ENCODE assay signal across 11 cellular contexts in genomic region chr5:10556331-10556807, GRCh38. TPM values are rescaled to one million over a fixed set of nuclear protein-coding genes. Genes with fewer than 3 reads are reported as not detected.
DNase-seq lines count a peak whose midpoint lies in the region; TF ChIP-seq lines count a peak whose summit lies in the region.
"Had no signal": no experiment of that assay in that cellular context is flagged by ENCODE, and none has a peak within 500 bp of the region (broad histone marks: within the 10 kb centered on the region; RNA-seq: fewer than 3 reads in every experiment).

No MANE protein-coding gene starts in this region.

- TF ChIP-seq CTCF in endodermal cell (conservative IDR thresholded peaks at IDR 0.05): no peak

- no peak overlapping the region for H3K23ac ChIP-seq in trophoblast cell (ENCODE audit: low read length)

- no peaks in the 10 kb centered on the region for H3K36me3 Mint-ChIP-seq in endodermal cell (ENCODE audit: low read depth)

- H3K4me3 Mint-ChIP-seq in endodermal cell: no peak overlapping the region
- H3K4me3 Mint-ChIP-seq: dendritic cell treated with granulocyte-macrophage colony-stimulating factor and Interleukin-4, amounts not matched to agents 40 ng/mL and 50 ng/mL, for 4 days had no signal

- H3K27ac ChIP-seq in endodermal cell (ENCODE audit: low read depth, low read length) (no peak overlapping the region), trophoblast cell (ENCODE audit: low read depth, low read length) (no peak overlapping the region)
- H3K27ac ChIP-seq: uterus had no signal

- no peak overlapping the region for H2AFZ ChIP-seq in trophoblast cell (ENCODE audit: insufficient read depth, low read length, poor library complexity)

- no peak overlapping the region for H3K18ac ChIP-seq in trophoblast cell (ENCODE audit: low read length)

- no peak overlapping the region for H2BK120ac ChIP-seq in trophoblast cell (ENCODE audit: insufficient read depth, low read length, poor library complexity)

- H2AK5ac ChIP-seq in trophoblast cell (ENCODE audit: low read length): no peak overlapping the region

- H3K27ac Mint-ChIP-seq in endodermal cell: peak overlapping the region; percentile 69
- H3K27ac Mint-ChIP-seq: dendritic cell treated with granulocyte-macrophage colony-stimulating factor and Interleukin-4, amounts not matched to agents 40 ng/mL and 50 ng/mL, for 4 days had no signal

- peak overlapping the region; percentile 28 for H2BK5ac ChIP-seq in trophoblast cell (ENCODE audit: low read depth, low read length, poor library complexity)

- H4K8ac ChIP-seq in trophoblast cell (ENCODE audit: low read depth, low read length): no peak overlapping the region

- H3K4me2 ChIP-seq in trophoblast cell (ENCODE audit: low read length): peak overlapping the region; percentile 11

- H3K36me3 ChIP-seq in endodermal cell (ENCODE audit: control insufficient read depth, insufficient read depth, low read length): no peaks in the 10 kb centered on the region
- no peaks in the 10 kb centered on the region for H3K36me3 ChIP-seq in trophoblast cell (ENCODE audit: control insufficient read depth in 1 of 2, insufficient read depth in 2 of 2, low read length in 2 of 2)
- H3K36me3 ChIP-seq: uterus had no signal

- no peak overlapping the region for H3K14ac ChIP-seq in trophoblast cell (ENCODE audit: low read length)

- H3K4me1 Mint-ChIP-seq in endodermal cell: peaks cover 51% of the 10 kb centered on the region

- H4K12ac ChIP-seq in trophoblast cell (ENCODE audit: low read depth, low read length): no peak overlapping the region

- H2BK12ac ChIP-seq in trophoblast cell (ENCODE audit: low read length): peak overlapping the region; percentile 11

- H3K27me3 ChIP-seq in endodermal cell (ENCODE audit: control insufficient read depth, insufficient read depth, low read length, poor library complexity, severe bottlenecking): no peaks in the 10 kb centered on the region
- H3K27me3 ChIP-seq in trophoblast cell (ENCODE audit: insufficient read depth, low read length): no peaks in the 10 kb centered on the region
- H3K27me3 ChIP-seq: uterus had no signal

- H3K4me1 ChIP-seq in endodermal cell (ENCODE audit: control insufficient read depth, insufficient read depth, low read length): peaks cover 13% of the 10 kb centered on the region
- peaks cover 23 to 40% of the 10 kb centered on the region in 2 experiments for H3K4me1 ChIP-seq in trophoblast cell (ENCODE audit: control insufficient read depth in 1 of 2, insufficient read depth in 2 of 2, low read length in 2 of 2)
- H3K4me1 ChIP-seq: uterus had no signal

- H4K91ac ChIP-seq in trophoblast cell (ENCODE audit: low read depth, low read length): peak overlapping the region; percentile 31

- peaks cover 24% of the 10 kb centered on the region for H3K79me1 ChIP-seq in trophoblast cell (ENCODE audit: low read length)

- no peak overlapping the region for H3K4me3 ChIP-seq in endodermal cell (ENCODE audit: low read length)
- H3K4me3 ChIP-seq in trophoblast cell (ENCODE audit: low read depth, low read length): no peak overlapping the region
- H3K4me3 ChIP-seq: uterus had no signal

- H3K4ac ChIP-seq in trophoblast cell (ENCODE audit: low read depth, low read length): no peak overlapping the region

- H3K9ac ChIP-seq in endodermal cell (ENCODE audit: extremely low read depth, low read length, poor library complexity, severe bottlenecking) (no peak overlapping the region), trophoblast cell (ENCODE audit: low read length) (no peak overlapping the region)

- no peaks in the 10 kb centered on the region for H3K9me3 Mint-ChIP-seq in endodermal cell
- H3K9me3 Mint-ChIP-seq: dendritic cell treated with granulocyte-macrophage colony-stimulating factor and Interleukin-4, amounts not matched to agents 40 ng/mL and 50 ng/mL, for 4 days had no signal

- no peaks in the 10 kb centered on the region for H3K79me2 ChIP-seq in trophoblast cell (ENCODE audit: control insufficient read depth, insufficient read depth, low read length, poor library complexity)

- H3K27me3 Mint-ChIP-seq in endodermal cell (ENCODE audit: insufficient read depth): peaks cover 48% of the 10 kb centered on the region

- WGBS in endodermal cell (ENCODE audit: insufficient coverage in 1 of 2, insufficient read length in 1 of 2), 2 experiments: 80 to 93% methylated on average over 1 to 3 of the region's 3 CpGs
- WGBS in trophoblast cell (ENCODE audit: extremely low coverage, insufficient coverage, insufficient read length): no CpG with 5 or more reads among the region's 3 CpGs

- DNase-seq in EH (ENCODE audit: low read depth) (peak; percentile 87), NCI-H69 (lab: John Stamatoyannopoulos, UW) (peak; percentile 64), endodermal cell (peak; percentile 72), trophoblast cell (peak; percentile 31 to 44), NCI-H1092 (lab: John Stamatoyannopoulos, UW) (no peak), RPMI8226 (no peak), medulla oblongata (ENCODE audit: extremely low spot score) (no peak), NCI-H2227 (lab: John Stamatoyannopoulos, UW; ENCODE audit: unreplicated experiment) (no peak)
- DNase-seq: activated T-cell treated with anti-CD3 and anti-CD28 coated beads, Interleukin-2, amount 50 U/mL, for 48 hours had no signal

- H3K9me3 ChIP-seq in endodermal cell (ENCODE audit: control insufficient read depth, low read length): no peaks in the 10 kb centered on the region
- no peaks in the 10 kb centered on the region for H3K9me3 ChIP-seq in trophoblast cell (ENCODE audit: insufficient read depth, low read depth, low read length)
- H3K9me3 ChIP-seq: uterus had no signal

RNA-seq across cellular contexts. Expression of gene ANKRD33B, which starts 7.5 kb away (rescaled TPM):
- total RNA-seq in endodermal cell: 10 to 100 TPM; 21.9 to 37.2 TPM
- polyA plus RNA-seq in endodermal cell (2013, experiment 1 of 2): 2.1 TPM
- polyA plus RNA-seq in endodermal cell (2013, experiment 2 of 2): 1.8 TPM
- polyA plus RNA-seq in trophoblast cell (2013): 11.4 and 11.6 TPM in 2 replicates

Comparison
In these comparisons a context has a peak if more than half of its experiments do, and no peak if none do; other contexts are left out.
1. DNase-seq: peak in EH (single experiment), NCI-H69 (single experiment), endodermal cell (single experiment) and trophoblast cell (2 of 2); none in NCI-H1092 (single experiment), RPMI8226 (single experiment), medulla oblongata (single experiment) and NCI-H2227 (single experiment).